In the genomic region with DNA sequence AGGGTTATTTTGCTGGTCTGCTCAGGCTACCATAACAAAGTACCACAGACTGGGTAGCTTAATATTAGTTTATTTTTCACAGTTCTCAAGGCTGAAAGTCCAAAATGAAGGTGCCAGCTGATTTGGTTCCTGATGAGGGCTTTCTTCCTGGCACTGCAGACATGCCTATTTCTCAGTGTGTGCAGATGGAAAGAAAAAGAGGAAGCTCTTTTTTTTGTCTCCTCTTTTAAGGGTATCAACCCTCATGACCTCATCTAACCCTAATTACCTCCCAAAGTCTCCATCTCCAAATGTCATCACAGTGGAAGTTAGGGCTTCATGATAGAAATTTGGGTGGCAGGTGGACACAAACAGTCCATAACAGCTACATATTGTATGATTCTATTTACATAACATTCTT, we compare ENCODE assay signal across 23 cellular contexts.
"Had no signal": no experiment of that assay in that cellular context is flagged by ENCODE, and none has a peak within 500 bp of the region (broad histone marks: within the 10 kb centered on the region; RNA-seq: fewer than 3 reads in every experiment).

No MANE protein-coding gene starts in this region.

- H3K4me1 Mint-ChIP-seq: activated CD4-positive, alpha-beta T cell treated with anti-CD3 and anti-CD28 coated beads, Interleukin-2, amount 10 ng/mL, durations not matched to agents 7 days and 5 days had no signal

- DNase-seq: activated CD4-positive, alpha-beta memory T cell treated with anti-CD3 and anti-CD28 coated beads, Interleukin-2, amount 10 ng/mL, durations not matched to agents 7 days and 5 days; activated CD4-positive, alpha-beta T cell treated with anti-CD3 and anti-CD28 coated beads, Interleukin-2, amount 10 ng/mL, durations not matched to agents 7 days and 5 days; activated CD4-positive, CD25-positive, alpha-beta regulatory T cell treated with anti-CD3 and anti-CD28 coated beads, Interleukin-2, amount 50 U/mL, for 72 hours; activated gamma-delta T cell treated with Interleukin-2 at 50 U/mL for 16 hours; activated T-cell treated with anti-CD3 and anti-CD28 coated beads, Interleukin-2, amount 50 U/mL, for 4 hours; central memory CD4-positive, alpha-beta T cell; dermis blood vessel endothelial cell; effector CD4-positive, alpha-beta T cell; foreskin keratinocyte; heart right ventricle; left lung; right lobe of liver; stimulated activated CD4-positive, alpha-beta T cell treated with anti-CD3 and anti-CD28 coated beads, Interleukin-2, amount 100 ng/mL, for 48 hours; stimulated activated naive CD4-positive, alpha-beta T cell treated with Interleukin-2 at 50 U/mL for 16 hours; T-helper 9 cell; transverse colon had no signal

- H3K27ac ChIP-seq: breast epithelium, esophagus muscularis mucosa, foreskin keratinocyte, heart right ventricle, left lung, right lobe of liver, transverse colon had no signal

- ATAC-seq: activated T-cell treated with anti-CD3 and anti-CD28 coated beads, Interleukin-2, amount 50 U/mL, for 4 hours; activated T-helper 17 cell treated with anti-CD3 and anti-CD28 coated beads, Interleukin-2, amount 50 U/mL, for 72 hours; foreskin keratinocyte; heart right ventricle; left lung; right lobe of liver had no signal

- H3K27me3 Mint-ChIP-seq: activated CD4-positive, alpha-beta memory T cell treated with anti-CD3 and anti-CD28 coated beads, Interleukin-2, amount 10 ng/mL, durations not matched to agents 7 days and 5 days; activated CD4-positive, alpha-beta T cell treated with anti-CD3 and anti-CD28 coated beads, Interleukin-2, amount 10 ng/mL, durations not matched to agents 7 days and 5 days; activated naive CD4-positive, alpha-beta T cell treated with anti-CD3 and anti-CD28 coated beads, Interleukin-2, amount 50 U/mL, for 24 hours; activated T-helper 17 cell treated with anti-CD3 and anti-CD28 coated beads, Interleukin-2, amount 50 U/mL, for 72 hours; progenitor cell of endocrine pancreas had no signal

- H3K4me3 Mint-ChIP-seq: activated CD4-positive, alpha-beta memory T cell treated with anti-CD3 and anti-CD28 coated beads, Interleukin-2, amount 10 ng/mL, durations not matched to agents 7 days and 5 days; activated CD4-positive, alpha-beta T cell treated with anti-CD3 and anti-CD28 coated beads, Interleukin-2, amount 10 ng/mL, durations not matched to agents 7 days and 5 days; activated naive CD4-positive, alpha-beta T cell treated with anti-CD3 and anti-CD28 coated beads, Interleukin-2, amount 50 U/mL, for 24 hours; activated T-cell treated with anti-CD3 and anti-CD28 coated beads, Interleukin-2, amount 50 U/mL, for 4 hours; activated T-helper 17 cell treated with anti-CD3 and anti-CD28 coated beads, Interleukin-2, amount 50 U/mL, for 72 hours; nephron had no signal

- H3K4me3 ChIP-seq: breast epithelium, esophagus muscularis mucosa, heart right ventricle, left lung, lung, right lobe of liver, transverse colon had no signal

- H3K9me3 Mint-ChIP-seq: activated CD4-positive, alpha-beta memory T cell treated with anti-CD3 and anti-CD28 coated beads, Interleukin-2, amount 10 ng/mL, durations not matched to agents 7 days and 5 days; activated CD4-positive, alpha-beta T cell treated with anti-CD3 and anti-CD28 coated beads, Interleukin-2, amount 10 ng/mL, durations not matched to agents 7 days and 5 days; activated naive CD4-positive, alpha-beta T cell treated with anti-CD3 and anti-CD28 coated beads, Interleukin-2, amount 50 U/mL, for 24 hours; activated T-cell treated with anti-CD3 and anti-CD28 coated beads, Interleukin-2, amount 50 U/mL, for 4 hours; activated T-helper 17 cell treated with anti-CD3 and anti-CD28 coated beads, Interleukin-2, amount 50 U/mL, for 72 hours; nephron had no signal

- H3K27me3 ChIP-seq: breast epithelium, esophagus muscularis mucosa, foreskin keratinocyte, heart right ventricle, left lung, right lobe of liver, transverse colon had no signal

- H3K4me1 ChIP-seq: breast epithelium, foreskin keratinocyte had no signal

- H3K27ac Mint-ChIP-seq: activated CD4-positive, alpha-beta memory T cell treated with anti-CD3 and anti-CD28 coated beads, Interleukin-2, amount 10 ng/mL, durations not matched to agents 7 days and 5 days; activated CD4-positive, alpha-beta T cell treated with anti-CD3 and anti-CD28 coated beads, Interleukin-2, amount 10 ng/mL, durations not matched to agents 7 days and 5 days; activated naive CD4-positive, alpha-beta T cell treated with anti-CD3 and anti-CD28 coated beads, Interleukin-2, amount 50 U/mL, for 24 hours; activated T-helper 17 cell treated with anti-CD3 and anti-CD28 coated beads, Interleukin-2, amount 50 U/mL, for 72 hours; nephron; progenitor cell of endocrine pancreas had no signal

- H3K9me3 ChIP-seq: breast epithelium, esophagus muscularis mucosa, heart right ventricle, left lung, right lobe of liver, transverse colon had no signal

- H3K36me3 ChIP-seq: breast epithelium, right lobe of liver had no signal
